Comparison of ENCODE assay signal across 14 cellular contexts in the genomic region with DNA sequence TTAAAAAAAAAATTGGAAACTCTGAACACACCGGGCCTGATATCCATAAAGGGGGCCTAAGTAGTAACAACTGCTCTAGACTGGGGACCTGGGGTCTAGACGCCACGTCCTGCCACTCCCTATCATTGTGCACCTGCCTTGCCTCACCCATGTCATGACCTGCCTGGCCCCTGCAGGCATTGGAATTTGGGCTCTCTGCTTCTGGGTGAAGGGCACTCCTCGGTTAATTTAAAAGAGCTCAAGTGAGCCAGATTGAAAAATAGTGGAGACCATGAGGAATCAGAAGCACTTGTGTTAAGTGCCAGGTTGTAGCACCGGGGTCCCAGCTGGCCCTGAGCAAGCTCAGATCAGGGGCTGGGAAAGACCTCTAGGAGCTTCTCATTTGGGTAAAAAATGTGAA.
"Had no signal": no experiment of that assay in that cellular context is flagged by ENCODE, and none has a peak within 500 bp of the region (broad histone marks: within the 10 kb centered on the region; RNA-seq: fewer than 3 reads in every experiment).

No MANE protein-coding gene starts in this region.

- H2AFZ ChIP-seq: hepatocyte, neural progenitor cell had no signal

- H3K27ac ChIP-seq: foreskin keratinocyte, hepatocyte, neural progenitor cell had no signal

- H3K36me3 ChIP-seq: neural progenitor cell had no signal

- H3K4me3 ChIP-seq: hepatocyte, neural progenitor cell had no signal

- H3K27me3 ChIP-seq: foreskin keratinocyte, hepatocyte had no signal

- H3K9me3 Mint-ChIP-seq: activated CD4-positive, alpha-beta T cell treated with anti-CD3 and anti-CD28 coated beads, Interleukin-2, amount 10 ng/mL, durations not matched to agents 24 days and 14 days; activated CD8-positive, alpha-beta T cell treated with anti-CD3 and anti-CD28 coated beads for 36 hours; activated naive CD4-positive, alpha-beta T cell treated with anti-CD3 and anti-CD28 coated beads, Interleukin-2, amount 10 ng/mL, durations not matched to agents 7 days and 5 days; activated T-cell treated with anti-CD3 and anti-CD28 coated beads, Interleukin-2, amount 50 U/mL, for 24 hours; neural progenitor cell; stimulated activated naive CD8-positive, alpha-beta T cell treated with anti-CD3 and anti-CD28 coated beads, Interleukin-15, Interleukin-2, amounts not matched to agents 100 ng/mL and 50 ng/mL, for 24 hours; T-helper 1 cell treated with Interleukin-12 subunit alpha and Interleukin-12 subunit beta and Interleukin-4 antibody, amounts not matched to agents 30 μg/mL and 1 μg/mL, for 36 hours; type B pancreatic cell had no signal

- DNase-seq: activated CD4-positive, alpha-beta T cell treated with anti-CD3 and anti-CD28 coated beads, Interleukin-2, amount 10 ng/mL, durations not matched to agents 24 days and 14 days; activated CD8-positive, alpha-beta T cell treated with anti-CD3 and anti-CD28 coated beads for 36 hours; activated naive CD4-positive, alpha-beta T cell treated with anti-CD3 and anti-CD28 coated beads, Interleukin-2, amount 10 ng/mL, durations not matched to agents 7 days and 5 days; activated T-cell treated with anti-CD3 and anti-CD28 coated beads, Interleukin-2, amount 50 U/mL, for 24 hours; foreskin keratinocyte; left colon; stimulated activated CD4-positive, alpha-beta T cell treated with anti-CD3 and anti-CD28 coated beads, Interleukin-12 subunit alpha, Interleukin-12 subunit beta, amount 100 ng/mL, for 4 hours; stimulated activated CD4-positive, alpha-beta T cell treated with anti-CD3 and anti-CD28 coated beads, Interleukin-1b, Interleukin-23, amount 100 ng/mL, for 48 hours had no signal

- H3K36me3 Mint-ChIP-seq: activated naive CD4-positive, alpha-beta T cell treated with anti-CD3 and anti-CD28 coated beads, Interleukin-2, amount 10 ng/mL, durations not matched to agents 7 days and 5 days; neural progenitor cell; type B pancreatic cell had no signal

- H3K79me2 ChIP-seq: hepatocyte had no signal

- H3K4me3 Mint-ChIP-seq: activated CD4-positive, alpha-beta T cell treated with anti-CD3 and anti-CD28 coated beads, Interleukin-2, amount 10 ng/mL, durations not matched to agents 24 days and 14 days; activated CD8-positive, alpha-beta T cell treated with anti-CD3 and anti-CD28 coated beads for 36 hours; activated naive CD4-positive, alpha-beta T cell treated with anti-CD3 and anti-CD28 coated beads, Interleukin-2, amount 10 ng/mL, durations not matched to agents 7 days and 5 days; activated T-cell treated with anti-CD3 and anti-CD28 coated beads, Interleukin-2, amount 50 U/mL, for 24 hours; neural progenitor cell; stimulated activated naive CD8-positive, alpha-beta T cell treated with anti-CD3 and anti-CD28 coated beads, Interleukin-15, Interleukin-2, amounts not matched to agents 100 ng/mL and 50 ng/mL, for 24 hours; T-helper 1 cell treated with Interleukin-12 subunit alpha and Interleukin-12 subunit beta and Interleukin-4 antibody, amounts not matched to agents 30 μg/mL and 1 μg/mL, for 36 hours had no signal

- H3K9ac ChIP-seq: neural progenitor cell had no signal

- ATAC-seq: foreskin keratinocyte, left colon had no signal

- H3K4me2 ChIP-seq: hepatocyte, neural progenitor cell had no signal

- H3K27ac Mint-ChIP-seq: activated CD4-positive, alpha-beta T cell treated with anti-CD3 and anti-CD28 coated beads, Interleukin-2, amount 10 ng/mL, durations not matched to agents 24 days and 14 days; activated CD8-positive, alpha-beta T cell treated with anti-CD3 and anti-CD28 coated beads for 36 hours; activated naive CD4-positive, alpha-beta T cell treated with anti-CD3 and anti-CD28 coated beads, Interleukin-2, amount 10 ng/mL, durations not matched to agents 7 days and 5 days; activated T-cell treated with anti-CD3 and anti-CD28 coated beads, Interleukin-2, amount 50 U/mL, for 24 hours; neural progenitor cell; progenitor cell of endocrine pancreas; stimulated activated naive CD8-positive, alpha-beta T cell treated with anti-CD3 and anti-CD28 coated beads, Interleukin-15, Interleukin-2, amounts not matched to agents 100 ng/mL and 50 ng/mL, for 24 hours; T-helper 1 cell treated with Interleukin-12 subunit alpha and Interleukin-12 subunit beta and Interleukin-4 antibody, amounts not matched to agents 30 μg/mL and 1 μg/mL, for 36 hours; type B pancreatic cell had no signal
